In genomic region chr6:137926207-137926731, GRCh38 we compare ENCODE assay signal across 1 cellular context.
TF ChIP-seq lines count a peak whose summit lies in the region.

No MANE protein-coding gene starts in this region.

TF ChIP-seq in GM23338, 12 proteins besides CTCF, POLR2A, EP300 and RAD21 (continued from another document):
- no peak for TF ChIP-seq ETS1 (IDR thresholded peaks at IDR 0.05)
- TF ChIP-seq STAT1 (IDR thresholded peaks at IDR 0.05; ENCODE audit: unreplicated experiment): no peak
TF ChIP-seq in GM23338: peak in this region for 0.
